Comparison of ENCODE assay signal across 8 cellular contexts in genomic region chr4:177229331-177229730, GRCh38.
DNase-seq lines count a peak whose midpoint lies in the region; TF ChIP-seq lines count a peak whose summit lies in the region.

No MANE protein-coding gene starts in this region.

- POLR2A ChIA-PET in GM10248 (lab: Yijun Ruan, JAX): no interaction called here

- H3K4me1 Mint-ChIP-seq in IgD-negative memory B cell: peaks cover 0 to 3% (median 0%) of the 10 kb centered on the region in 3 donors

- no peaks in the 10 kb centered on the region for H3K36me3 Mint-ChIP-seq in IgD-negative memory B cell

- H3K4me3 Mint-ChIP-seq in IgD-negative memory B cell: peak overlapping the region in 3 of 4 donors; percentile 35 to 47 (median 35)

- TF ChIP-seq CTCF in GM10248 (IDR thresholded peaks at IDR 0.05; ENCODE audit: control extremely low read depth, extremely low read depth, low read depth, missing control alignments): no peak

- peak; percentile 14 for DNase-seq in AG20443 (ENCODE audit: low spot score)
- peak; percentile 24 for DNase-seq in astrocyte of the hippocampus (ENCODE audit: low read depth, low spot score)
- DNase-seq in myocyte (ENCODE audit: low read depth): peak; percentile 17
- DNase-seq in ureter (ENCODE audit: low spot score): no peak
- no peak for DNase-seq in NCI-H1092 (lab: John Stamatoyannopoulos, UW)
- no peak for DNase-seq in GM10248 (ENCODE audit: extremely low spot score)
- DNase-seq in SKM-1 treated with dmso at 0.1 percent for 144 hours (lab: John Stamatoyannopoulos, UW; ENCODE audit: unreplicated experiment): no peak

- CTCF ChIA-PET in GM10248 (lab: Yijun Ruan, JAX): no interaction called here

- H3K27me3 Mint-ChIP-seq in IgD-negative memory B cell: no peaks in the 10 kb centered on the region

- no peaks in the 10 kb centered on the region for H3K9me3 Mint-ChIP-seq in IgD-negative memory B cell

- H3K27ac Mint-ChIP-seq in IgD-negative memory B cell: no peak overlapping the region

Comparison
In these comparisons a context has a peak if more than half of its experiments do, and no peak if none do; other contexts are left out.
1. DNase-seq: peak in AG20443 (single experiment), astrocyte of the hippocampus (single experiment) and myocyte (single experiment); none in ureter (single experiment), NCI-H1092 (single experiment), GM10248 (single experiment) and SKM-1 treated with dmso at 0.1 percent for 144 hours (single experiment).